Comparison of ENCODE assay signal across 28 cellular contexts in genomic region chrX:38374431-38374830, GRCh38. TPM values are rescaled to one million over a fixed set of nuclear protein-coding genes. Genes with fewer than 3 reads are reported as not detected.
"Had no signal": no experiment of that assay in that cellular context is flagged by ENCODE, and none has a peak within 500 bp of the region (broad histone marks: within the 10 kb centered on the region; RNA-seq: fewer than 3 reads in every experiment).

No MANE protein-coding gene starts in this region.

- DNase-seq: stimulated activated CD4-positive, alpha-beta T cell treated with anti-CD3 and anti-CD28 coated beads, Interleukin-2, amount 100 ng/mL, for 48 hours; stimulated activated CD4-positive, alpha-beta T cell treated with anti-CD3 and anti-CD28 coated beads, Interleukin-4, amount 100 ng/mL, for 1 hour; stimulated activated CD4-positive, alpha-beta T cell treated with anti-CD3 and anti-CD28 coated beads, Interleukin-4, amount 100 ng/mL, for 24 hours; stimulated activated CD4-positive, alpha-beta T cell treated with anti-CD3 and anti-CD28 coated beads, Interleukin-4, amount 100 ng/mL, for 4 hours; stimulated activated CD8-positive, alpha-beta memory T cell treated with anti-CD3 and anti-CD28 coated beads, Interleukin-4, amount 100 ng/mL, for 48 hours; stimulated activated naive B cell treated with anti-CD40 and anti-IgM and Interleukin-4, amounts not matched to agents 10 μg/mL and 1 μg/mL and 100 μg/mL, for 72 hours; stimulated activated naive CD4-positive, alpha-beta T cell; stimulated activated naive CD4-positive, alpha-beta T cell treated with Interleukin-2 at 50 U/mL for 16 hours; stimulated activated naive CD8-positive, alpha-beta T cell treated with anti-CD3 and anti-CD28 coated beads, Interleukin-15, amount 100 ng/mL, for 72 hours; stimulated activated naive CD8-positive, alpha-beta T cell treated with anti-CD3 and anti-CD28 coated beads, Interleukin-15, Interleukin-2, amounts not matched to agents 100 U/mL and 50 U/mL, for 24 hours; stomach; substantia nigra; testis; thyroid gland; tibial artery; transverse colon; trophoblast cell; upper lobe of right lung; uterus had no signal

- H3K36me3 ChIP-seq: stomach, suprapubic skin, thoracic aorta, thyroid gland, tibial artery, tibial nerve, transverse colon, upper lobe of left lung, upper lobe of right lung, uterus, vagina had no signal

- H3K4me3 ChIP-seq: stomach, suprapubic skin, testis, thoracic aorta, thyroid gland, tibial artery, tibial nerve, transverse colon, upper lobe of left lung, upper lobe of right lung, uterus, vagina had no signal

- ATAC-seq: stimulated activated effector memory CD8-positive, alpha-beta T cell treated with anti-CD3 and anti-CD28 coated beads, Interleukin-12 subunit alpha, Interleukin-12 subunit beta, amount 100 ng/mL, for 72 hours; stimulated activated memory B cell treated with anti-CD40 and anti-IgM and Interleukin-4, amounts not matched to agents 10 μg/mL and 1 μg/mL and 100 μg/mL, for 72 hours; stimulated activated naive B cell treated with anti-CD40 and anti-IgM and Interleukin-4, amounts not matched to agents 10 μg/mL and 1 μg/mL and 100 μg/mL, for 72 hours; stimulated activated naive CD8-positive, alpha-beta T cell treated with anti-CD3 and anti-CD28 coated beads, Interleukin-15, amount 100 ng/mL, for 72 hours; stimulated activated naive CD8-positive, alpha-beta T cell treated with anti-CD3 and anti-CD28 coated beads, Interleukin-15, Interleukin-2, amounts not matched to agents 100 U/mL and 50 U/mL, for 24 hours; upper lobe of right lung had no signal

- H3K27me3 ChIP-seq: suprapubic skin, testis, thyroid gland, tibial artery, tibial nerve, transverse colon, upper lobe of left lung, upper lobe of right lung, uterus, vagina had no signal

- H3K9me3 ChIP-seq: stomach, suprapubic skin, testis, thoracic aorta, thyroid gland, tibial artery, tibial nerve, transverse colon, upper lobe of left lung, upper lobe of right lung, uterus, vagina had no signal

- H3K4me1 ChIP-seq: stomach, suprapubic skin, testis, thyroid gland, tibial artery, tibial nerve, transverse colon, upper lobe of left lung, upper lobe of right lung, uterus, vagina had no signal

- H3K27ac ChIP-seq: stomach, suprapubic skin, testis, thoracic aorta, thyroid gland, tibial artery, tibial nerve, transverse colon, upper lobe of left lung, upper lobe of right lung, uterus, vagina had no signal

- FAIRE-seq: urothelium cell line had no signal

RNA-seq across cellular contexts. Expression of gene OTC, which starts 22.0 kb away (rescaled TPM):
- total RNA-seq: suprapubic skin, ureter had no signal
- polyA plus RNA-seq: stomach had no signal
